ENCODE assay signal across 1 cellular context in genomic region chr6:150269857-150270223, GRCh38.
TF ChIP-seq lines count a peak whose summit lies in the region.

No MANE protein-coding gene starts in this region.

TF ChIP-seq in K562, 482 proteins besides CTCF, POLR2A, EP300 and RAD21 (continued from another document and continues in another):
- TF ChIP-seq RREB1 (CRISPR knock-in tag; IDR thresholded peaks at IDR 0.05) (no peak), ELF4 (CRISPR knock-in tag; IDR thresholded peaks at IDR 0.05) (0 out of 2 replicates have a peak, but pooled peaks have one; percentile 2), BCL6 (CRISPR knock-in tag; IDR thresholded peaks at IDR 0.05) (no peak), ZNF764 (CRISPR knock-in tag; IDR thresholded peaks at IDR 0.05; ENCODE audit: low read depth) (no peak), ZNF197 (CRISPR knock-in tag; IDR thresholded peaks at IDR 0.05; ENCODE audit: low read depth) (no peak), ZBTB26 (CRISPR knock-in tag; IDR thresholded peaks at IDR 0.05) (peak; percentile 58; the same call in 1 of the 2 replicates), MBD2 (IDR thresholded peaks at IDR 0.05; ENCODE audit: borderline replicate concordance, low read depth) (no peak; the same call in 1 of the 2 replicates), ZZZ3 (IDR thresholded peaks at IDR 0.05) (no peak), MEF2D (tag; conservative IDR thresholded peaks at IDR 0.05; ENCODE audit: low read depth) (no peak; the same call in 1 of the 2 replicates), SRSF3 (IDR thresholded peaks at IDR 0.05; ENCODE audit: insufficient read depth, low read length) (no peak), NFATC3 (IDR thresholded peaks at IDR 0.05) (no peak), TEAD4 (IDR thresholded peaks at IDR 0.05; ENCODE audit: low read length) (peak; percentile 50), TEAD4 (CRISPR knock-in tag; IDR thresholded peaks at IDR 0.05; ENCODE audit: borderline replicate concordance) (no peak), ID3 (CRISPR knock-in tag; IDR thresholded peaks at IDR 0.05) (no peak), ID3 (tag; IDR thresholded peaks at IDR 0.05) (no peak), FOXJ2 (tag; IDR thresholded peaks at IDR 0.05) (no peak), BMI1 (IDR thresholded peaks at IDR 0.05; ENCODE audit: low read length) (no peak), ZNF740 (CRISPR knock-in tag; IDR thresholded peaks at IDR 0.05) (no peak), ZNF740 (tag; IDR thresholded peaks at IDR 0.05) (no peak), EP400 (IDR thresholded peaks at IDR 0.05) (0 out of 2 replicates have a peak, but pooled peaks have one; percentile 29), THRA (IDR thresholded peaks at IDR 0.05) (no peak), ZNF253 (CRISPR knock-in tag; conservative IDR thresholded peaks at IDR 0.05) (no peak), HMG20B (CRISPR knock-in tag; IDR thresholded peaks at IDR 0.05) (no peak), TARDBP (IDR thresholded peaks at IDR 0.05) (no peak), SLC30A9 (CRISPR knock-in tag; IDR thresholded peaks at IDR 0.05) (no peak), NRF1 (conservative IDR thresholded peaks at IDR 0.05 in 1 of 2, IDR thresholded peaks at IDR 0.05 in 1 of 2) (0 out of 4 replicates have a peak, but pooled peaks of 1 of the 2 experiments have one; percentile 16), SRSF9 (IDR thresholded peaks at IDR 0.05; ENCODE audit: borderline replicate concordance, low read depth, low read length) (no peak), ZNF561 (CRISPR knock-in tag; conservative IDR thresholded peaks at IDR 0.05) (no peak), CC2D1A (IDR thresholded peaks at IDR 0.05) (no peak), ZC3H8 (IDR thresholded peaks at IDR 0.05) (no peak), MYNN (IDR thresholded peaks at IDR 0.05) (peak; percentile 47; the same call in 1 of the 2 replicates), MYNN (CRISPR knock-in tag; IDR thresholded peaks at IDR 0.05) (no peak), REST (CRISPR knock-in tag; IDR thresholded peaks at IDR 0.05; ENCODE audit: low read depth) (no peak), ZBTB17 (CRISPR knock-in tag; IDR thresholded peaks at IDR 0.05) (no peak), CHD1 (IDR thresholded peaks at IDR 0.05; ENCODE audit: low read length) (no peak), OTX1 (CRISPR knock-in tag; IDR thresholded peaks at IDR 0.05) (no peak; the same call in 1 of the 2 replicates), RNF2 (IDR thresholded peaks at IDR 0.05) (peak; percentile 28; the same call in 1 of the 2 replicates), ELK3 (CRISPR knock-in tag; IDR thresholded peaks at IDR 0.05) (no peak), HES1 (IDR thresholded peaks at IDR 0.05; ENCODE audit: low read depth) (no peak), SIRT6 (IDR thresholded peaks at IDR 0.05; ENCODE audit: low read depth, low read length) (no peak), SREBF2 (CRISPR knock-in tag; IDR thresholded peaks at IDR 0.05) (no peak), PRMT5 (CRISPR knock-in tag; IDR thresholded peaks at IDR 0.05) (no peak), ZNF224 (CRISPR knock-in tag; IDR thresholded peaks at IDR 0.05) (no peak), HNRNPUL1 (IDR thresholded peaks at IDR 0.05; ENCODE audit: low read length) (no peak), ZNF431 (CRISPR knock-in tag; IDR thresholded peaks at IDR 0.05) (no peak), ETS1 (conservative IDR thresholded peaks at IDR 0.05; ENCODE audit: control insufficient read depth, low read depth, low read length) (no peak), IRF9 (tag; IDR thresholded peaks at IDR 0.05) (no peak), ZNF584 (CRISPR knock-in tag; IDR thresholded peaks at IDR 0.05; ENCODE audit: low read depth) (no peak), ZNF75A (CRISPR knock-in tag; IDR thresholded peaks at IDR 0.05) (no peak), ELF1 (tag; IDR thresholded peaks at IDR 0.05) (no peak)
